Comparison of ENCODE assay signal across 1 cellular context in genomic region chr19:40785526-40785925, GRCh38.
TF ChIP-seq lines count a peak whose summit lies in the region.

No MANE protein-coding gene starts in this region.

TF ChIP-seq in GM23338, 12 proteins besides CTCF, POLR2A, EP300 and RAD21:
- TF ChIP-seq EZH2 (IDR thresholded peaks at IDR 0.05; ENCODE audit: low read depth, unreplicated experiment): no peak
- no peak for TF ChIP-seq JUNB (IDR thresholded peaks at IDR 0.05; ENCODE audit: unreplicated experiment)
- TF ChIP-seq POLR2AphosphoS5 (IDR thresholded peaks at IDR 0.05; ENCODE audit: low read depth): no peak
- no peak for TF ChIP-seq REST (IDR thresholded peaks at IDR 0.05; ENCODE audit: unreplicated experiment)
- no peak for TF ChIP-seq ETS1 (IDR thresholded peaks at IDR 0.05)
- no peak for TF ChIP-seq ZNF462 (CRISPR knock-in tag; IDR thresholded peaks at IDR 0.05)
- no peak for TF ChIP-seq NANOG (IDR thresholded peaks at IDR 0.05; ENCODE audit: borderline replicate concordance)
